ENCODE assay signal across 8 cellular contexts in genomic region chr14:77459072-77459723, GRCh38. TPM values are rescaled to one million over a fixed set of nuclear protein-coding genes. Genes with fewer than 3 reads are reported as not detected.
A peak's percentile ranks its signal among the peaks of the same experiment; 100 is the strongest.
DNase-seq lines count a peak whose midpoint lies in the region; ATAC-seq, FAIRE-seq and TF ChIP-seq lines count a peak whose summit lies in the region.

No MANE protein-coding gene starts in this region.

- intact Hi-C loops in right lobe of liver (cut with DNase I), result no loop called here

- peaks cover 7 to 48% (median 33%) of the 10 kb centered on the region in 4 donors for H3K36me3 ChIP-seq in right lobe of liver

- no peak for FAIRE-seq in GM19239 (lab: Jason Lieb, UNC)

- H3K9me3 ChIP-seq in right lobe of liver, result no peaks in the 10 kb centered on the region

- WGBS in right lobe of liver (ENCODE audit: insufficient coverage, low coverage, low lambda C conversion rate, missing lambda C conversion rate), result 40% methylated on average over 13 of the region's 13 CpGs

- peak overlapping the region in 1 of 3 donors; percentile 99 for H3K27ac ChIP-seq in right lobe of liver

- TF ChIP-seq CTCF in WI38 (IDR thresholded peaks at IDR 0.05; ENCODE audit: low read depth, low read length) (peak; percentile 60), right lobe of liver (IDR thresholded peaks at IDR 0.05) (peak; percentile 33 to 47 (median 40))

- no peak for TF ChIP-seq POLR2A in right lobe of liver (IDR thresholded peaks at IDR 0.05)

- ATAC-seq in right lobe of liver, result no peak

- H3K27me3 ChIP-seq in right lobe of liver, result no peaks in the 10 kb centered on the region

- H3K4me3 ChIP-seq in WI38 (ENCODE audit: low read depth, low read length) (peak overlapping the region; percentile 99), right lobe of liver (peak overlapping the region; percentile 72 to 83 (median 81))

- peaks cover 0 to 20% (median 4%) of the 10 kb centered on the region in 4 donors for H3K4me1 ChIP-seq in right lobe of liver

- DNase-seq in NCI-H2171 treated with DMSO at 0.1 percent for 48 hours (lab: John Stamatoyannopoulos, UW), result peak; percentile 32
- no peak for DNase-seq in NCI-H2171 (lab: John Stamatoyannopoulos, UW)
- DNase-seq in NCI-H1694 treated with DMSO at 0.1 percent for 48 hours (lab: John Stamatoyannopoulos, UW), result peak; percentile 93
- peak; percentile 68 for DNase-seq in cerebellar cortex (ENCODE audit: low spot score)
- peak in 1 of 3 donors; percentile 47 for DNase-seq in right lobe of liver
- peak; percentile 55 for DNase-seq in stimulated activated CD4-positive, alpha-beta T cell treated with anti-CD3 and anti-CD28 coated beads, Interleukin-4, amount 100 ng/mL, for 1 hour
- DNase-seq in GM19239 (ENCODE audit: insufficient read length, low spot score), result no peak

RNA-seq across cellular contexts. Expression of gene AHSA1, which starts 1.3 kb away (rescaled TPM):
- total RNA-seq in right lobe of liver, result 100 to 1,000 TPM in 1 of 6 experiments, 10 to 100 TPM in 5; 40.6 to 114 (median 77.6) TPM

RNA-seq across cellular contexts. Expression of gene VIPAS39, which starts 1.8 kb away (rescaled TPM):
- 1 to 10 TPM; 7.2 to 9.9 (median 8.6) TPM for total RNA-seq in right lobe of liver

RNA-seq across cellular contexts. Expression of gene NOXRED1, which starts 35.9 kb away (rescaled TPM):
- under 1 TPM in 4 of 6 experiments, not detected in 2; 0.20 to 0.47 (median 0.37) TPM for total RNA-seq in right lobe of liver

RNA-seq across cellular contexts. Expression of gene ISM2, which starts 39.4 kb away (rescaled TPM):
- under 1 TPM in 1 of 6 experiments, not detected in 5; 0.37 TPM for total RNA-seq in right lobe of liver

Comparison
In these comparisons a context has a peak if more than half of its experiments do, and no peak if none do; other contexts are left out.
1. DNase-seq: peak in NCI-H2171 treated with DMSO at 0.1 percent for 48 hours (single experiment), NCI-H1694 treated with DMSO at 0.1 percent for 48 hours (single experiment), cerebellar cortex (single experiment) and stimulated activated CD4-positive, alpha-beta T cell treated with anti-CD3 and anti-CD28 coated beads, Interleukin-4, amount 100 ng/mL, for 1 hour (single experiment); none in NCI-H2171 (single experiment) and GM19239 (single experiment).